ENCODE assay signal across 29 cellular contexts in the genomic region with DNA sequence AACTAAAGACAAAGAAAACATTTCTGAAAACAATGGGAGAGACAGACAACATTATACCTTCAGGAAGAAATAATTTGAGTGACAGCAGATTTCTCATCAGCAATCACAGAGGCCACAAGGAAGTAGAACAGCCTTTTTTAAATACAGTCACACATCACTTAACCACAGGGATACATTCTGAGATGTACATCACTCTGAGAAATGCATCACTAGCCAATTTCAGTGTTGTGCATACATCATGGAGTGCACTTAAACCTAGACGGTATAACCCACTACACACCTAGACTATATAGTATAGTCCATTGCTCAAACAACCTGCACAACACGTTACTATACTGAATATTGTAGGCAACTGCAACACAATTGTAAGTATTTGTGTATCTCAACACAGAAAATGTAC. TPM values are rescaled to one million over a fixed set of nuclear protein-coding genes. Genes with fewer than 3 reads are reported as not detected.
"Had no signal": no experiment of that assay in that cellular context is flagged by ENCODE, and none has a peak within 500 bp of the region (broad histone marks: within the 10 kb centered on the region; RNA-seq: fewer than 3 reads in every experiment).

No MANE protein-coding gene starts in this region.

- H3K4me1 Mint-ChIP-seq: memory B cell had no signal

- H3K27ac Mint-ChIP-seq: memory B cell; naive thymus-derived CD4-positive, alpha-beta T cell; natural killer cell treated with Interleukin-12 subunit alpha and Interleukin-12 subunit beta and Interleukin-15 and Interleukin-18, amount 100 ng/mL, for 72 hours; progenitor cell of endocrine pancreas; stimulated activated naive CD8-positive, alpha-beta T cell treated with anti-CD3 and anti-CD28 coated beads, Interleukin-15, Interleukin-2, amounts not matched to agents 100 ng/mL and 50 ng/mL, for 24 hours had no signal

- H3K4me3 Mint-ChIP-seq: memory B cell; naive thymus-derived CD4-positive, alpha-beta T cell; natural killer cell treated with Interleukin-12 subunit alpha and Interleukin-12 subunit beta and Interleukin-15 and Interleukin-18, amount 100 ng/mL, for 72 hours; stimulated activated naive CD8-positive, alpha-beta T cell treated with anti-CD3 and anti-CD28 coated beads, Interleukin-15, Interleukin-2, amounts not matched to agents 100 ng/mL and 50 ng/mL, for 24 hours had no signal

- H3K36me3 Mint-ChIP-seq: naive thymus-derived CD4-positive, alpha-beta T cell; natural killer cell treated with Interleukin-12 subunit alpha and Interleukin-12 subunit beta and Interleukin-15 and Interleukin-18, amount 100 ng/mL, for 72 hours had no signal

- FAIRE-seq: keratinocyte, urothelium cell line had no signal

- ATAC-seq: left cardiac atrium; left lobe of liver; left ventricle myocardium superior; mucosa of descending colon; naive thymus-derived CD4-positive, alpha-beta T cell; natural killer cell treated with Interleukin-12 subunit alpha and Interleukin-12 subunit beta and Interleukin-15 and Interleukin-18, amount 100 ng/mL, for 72 hours; right lobe of liver; upper lobe of right lung had no signal

- DNase-seq: kidney glomerular epithelial cell; left cardiac atrium; left ventricle myocardium superior; midbrain; mucosa of descending colon; naive thymus-derived CD4-positive, alpha-beta T cell; ovary; right lobe of liver; stimulated activated CD4-positive, alpha-beta T cell treated with anti-CD3 and anti-CD28 coated beads, Interleukin-1b, Interleukin-23, amount 100 ng/mL, for 48 hours; stimulated activated CD4-positive, alpha-beta T cell treated with anti-CD3 and anti-CD28 coated beads, Interleukin-4, amount 100 ng/mL, for 1 hour; stimulated activated naive CD4-positive, alpha-beta T cell; tibial artery; upper lobe of right lung had no signal

- H3K9me3 Mint-ChIP-seq: memory B cell; naive thymus-derived CD4-positive, alpha-beta T cell; natural killer cell treated with Interleukin-12 subunit alpha and Interleukin-12 subunit beta and Interleukin-15 and Interleukin-18, amount 100 ng/mL, for 72 hours; stimulated activated naive CD8-positive, alpha-beta T cell treated with anti-CD3 and anti-CD28 coated beads, Interleukin-15, Interleukin-2, amounts not matched to agents 100 ng/mL and 50 ng/mL, for 24 hours had no signal

- H3K27me3 Mint-ChIP-seq: memory B cell; stimulated activated naive CD8-positive, alpha-beta T cell treated with anti-CD3 and anti-CD28 coated beads, Interleukin-15, Interleukin-2, amounts not matched to agents 100 ng/mL and 50 ng/mL, for 24 hours had no signal

RNA-seq across cellular contexts. Expression of gene ALOX12, which starts 24.9 kb away (rescaled TPM):
- total RNA-seq: left lobe of liver; left ventricle myocardium superior; lung microvascular endothelial cell; myocyte; natural killer cell treated with Interleukin-12 subunit alpha and Interleukin-12 subunit beta and Interleukin-15 and Interleukin-18, amount 100 ng/mL, for 72 hours; progenitor cell of endocrine pancreas; pulmonary artery endothelial cell; renal cortical epithelial cell; skeletal muscle tissue; smooth muscle cell; subcutaneous adipose tissue; thoracic aorta had no signal
- polyA plus RNA-seq: neural cell had no signal

RNA-seq across cellular contexts. Expression of gene BCL6B, which starts 51.9 kb away (rescaled TPM):
- total RNA-seq: myocyte, progenitor cell of endocrine pancreas, smooth muscle cell had no signal
- polyA plus RNA-seq: keratinocyte; naive thymus-derived CD4-positive, alpha-beta T cell; neural cell; smooth muscle cell had no signal
